Comparison of ENCODE assay signal across 8 cellular contexts in genomic region chr2:71331581-71332412, GRCh38. TPM values are rescaled to one million over a fixed set of nuclear protein-coding genes. Genes with fewer than 3 reads are reported as not detected.
DNase-seq lines count a peak whose midpoint lies in the region; TF ChIP-seq lines count a peak whose summit lies in the region.

Gene ZNF638 (plus strand): TSS chr2:71331782. CDS start chr2:71348955, 17,173 bp downstream.

- peaks cover 13% of the 10 kb centered on the region for H3K4me1 ChIP-seq in endocrine pancreas (ENCODE audit: control insufficient read depth, insufficient read depth, low read length)

- H3K4me3 ChIP-seq in endocrine pancreas (ENCODE audit: control insufficient read depth, insufficient read depth, low read length): peak within 1 kb of the TSS; percentile 99

- H3K9me3 ChIP-seq in endocrine pancreas (ENCODE audit: control insufficient read depth, low read length): no peaks in the 10 kb centered on the region

- peaks cover 3% of the 10 kb centered on the region for H3K36me3 ChIP-seq in endocrine pancreas (ENCODE audit: control insufficient read depth, insufficient read depth, low read length)

- DNase-seq in COR-L47 (lab: John Stamatoyannopoulos, UW) (peak; percentile 92), GM20000 (ENCODE audit: low spot score) (peak; percentile 94), HT-29 (ENCODE audit: low spot score) (peak; percentile 95), NOMO-1 treated with DMSO at 0.1 percent for 48 hours (lab: John Stamatoyannopoulos, UW; ENCODE audit: unreplicated experiment) (peak; percentile 91), mesenteric fat pad (ENCODE audit: low spot score) (peak; percentile 96)
- DNase-seq in activated CD8-positive, alpha-beta memory T cell treated with anti-CD3 and anti-CD28 coated beads for 48 hours (ENCODE audit: low read depth in 2 of 3, low spot score in 2 of 3): peak; percentile 67 to 81 (median 75)
- peak; percentile 81 for DNase-seq in stimulated activated CD8-positive, alpha-beta memory T cell treated with anti-CD3 and anti-CD28 coated beads, Interleukin-15, amount 100 ng/mL, for 24 hours (ENCODE audit: low read depth)

- H3K9ac ChIP-seq in endocrine pancreas (ENCODE audit: control insufficient read depth, insufficient read depth, low read length): peak within 1 kb of the TSS; percentile 93

- TF ChIP-seq CTCF in GM20000 (IDR thresholded peaks at IDR 0.05; ENCODE audit: extremely low read depth, missing control alignments): peak; percentile 59

- no peaks in the 10 kb centered on the region for H3K27me3 ChIP-seq in endocrine pancreas (ENCODE audit: control insufficient read depth, insufficient read depth, low read length)

RNA-seq across cellular contexts. Expression of gene ZNF638, which starts in this region (rescaled TPM):
- 62.5 and 67.9 TPM in 2 replicates for total RNA-seq in HT-29 (2014; rRNA removed; shearing (Covaris generic))
- total RNA-seq in mesenteric fat pad: 93.5 TPM

Comparison
In these comparisons a context has a peak if more than half of its experiments do, and no peak if none do; other contexts are left out.
1. Peak in every context shown above with its lines: DNase-seq and H3K4me3 ChIP-seq.